Comparison of ENCODE assay signal across 9 cellular contexts in genomic region chr13:39765801-39766463, GRCh38.
DNase-seq lines count a peak whose midpoint lies in the region; ATAC-seq, FAIRE-seq and TF ChIP-seq lines count a peak whose summit lies in the region.
"Had no signal": no experiment of that assay in that cellular context is flagged by ENCODE, and none has a peak within 500 bp of the region (broad histone marks: within the 10 kb centered on the region; RNA-seq: fewer than 3 reads in every experiment).

No MANE protein-coding gene starts in this region.

- DNase-seq in DMS79 treated with DMSO at 0.1 percent for 48 hours (lab: John Stamatoyannopoulos, UW) = peak; percentile 87
- DNase-seq in NCI-H146 (lab: John Stamatoyannopoulos, UW) = peak; percentile 41
- DNase-seq in activated CD4-positive, alpha-beta T cell treated with anti-CD3 and anti-CD28 coated beads, Interleukin-2, amount 50 U/mL, for 48 hours = peak; percentile 22 to 46
- peak; percentile 34 to 87 (median 68) for DNase-seq in head of caudate nucleus
- peak in 1 of 2 donors; percentile 24 for DNase-seq in gastrocnemius medialis
- no peak for DNase-seq in mesothelial cell of epicardium (ENCODE audit: low spot score in 2 of 2, unreplicated experiment in 2 of 2)
- DNase-seq in urothelium cell line (ENCODE audit: low spot score) = no peak

- H3K9me3 ChIP-seq in gastrocnemius medialis = no peaks in the 10 kb centered on the region
- H3K9me3 ChIP-seq: adrenal gland had no signal

- intact Hi-C loops in head of caudate nucleus (cut with DNase I) = no loop called here
- intact Hi-C loops in gastrocnemius medialis (cut with DNase I; ENCODE audit: low total_unique reads) = no loop called here

- H3K27ac Mint-ChIP-seq in mesothelial cell of epicardium = no peak overlapping the region

- ATAC-seq in gastrocnemius medialis (peak; percentile 47 to 77), GM21825 (IDR thresholded peaks at IDR 0.05; ENCODE audit: unreplicated experiment) (no peak)

- peaks cover 9% of the 10 kb centered on the region for H3K4me1 Mint-ChIP-seq in mesothelial cell of epicardium

- TF ChIP-seq POLR2A in gastrocnemius medialis (IDR thresholded peaks at IDR 0.05) = no peak

- in situ Hi-C loops in gastrocnemius medialis (cut with MboI; ENCODE audit: low sequenced_read_pairs in 4 of 4) = no loop called here

- no peak for FAIRE-seq in urothelium cell line (lab: Jason Lieb, UNC)

- no peaks in the 10 kb centered on the region for H3K36me3 ChIP-seq in gastrocnemius medialis
- H3K36me3 ChIP-seq: adrenal gland had no signal

- peak in 2 of 5 experiments; percentile 10 to 17 for TF ChIP-seq CTCF in gastrocnemius medialis (IDR thresholded peaks at IDR 0.05 in 4 of 5, conservative IDR thresholded peaks at IDR 0.05 in 1 of 5)
- TF ChIP-seq CTCF in mesothelial cell of epicardium (IDR thresholded peaks at IDR 0.05; ENCODE audit: unreplicated experiment) = no peak

- H3K27ac ChIP-seq in gastrocnemius medialis = no peak overlapping the region
- H3K27ac ChIP-seq: adrenal gland had no signal

- no peaks in the 10 kb centered on the region for H3K27me3 ChIP-seq in gastrocnemius medialis
- H3K27me3 ChIP-seq: adrenal gland had no signal

- H3K36me3 Mint-ChIP-seq in mesothelial cell of epicardium = peaks cover 12% of the 10 kb centered on the region

- H3K4me1 ChIP-seq in gastrocnemius medialis = peaks cover 3 to 14% of the 10 kb centered on the region in 2 donors
- H3K4me1 ChIP-seq: adrenal gland had no signal

- H3K4me3 Mint-ChIP-seq in mesothelial cell of epicardium = no peak overlapping the region

- H3K27me3 Mint-ChIP-seq in mesothelial cell of epicardium (ENCODE audit: low read depth) = peaks cover 3% of the 10 kb centered on the region

- no peak overlapping the region for H3K4me3 ChIP-seq in gastrocnemius medialis
- H3K4me3 ChIP-seq: adrenal gland had no signal

- peaks cover 26% of the 10 kb centered on the region for H3K9me3 Mint-ChIP-seq in mesothelial cell of epicardium

Comparison
In these comparisons a context has a peak if more than half of its experiments do, and no peak if none do; other contexts are left out.
1. DNase-seq: peak in DMS79 treated with DMSO at 0.1 percent for 48 hours (single experiment), NCI-H146 (single experiment), activated CD4-positive, alpha-beta T cell treated with anti-CD3 and anti-CD28 coated beads, Interleukin-2, amount 50 U/mL, for 48 hours (2 of 2) and head of caudate nucleus (42 of 42); none in mesothelial cell of epicardium (0 of 2) and urothelium cell line (single experiment).